In genomic region chr3:13513051-13513912, GRCh38 we compare ENCODE assay signal across 13 cellular contexts. TPM values are rescaled to one million over a fixed set of nuclear protein-coding genes. Genes with fewer than 3 reads are reported as not detected.
DNase-seq lines count a peak whose midpoint lies in the region; ATAC-seq and TF ChIP-seq lines count a peak whose summit lies in the region.
"Had no signal": no experiment of that assay in that cellular context is flagged by ENCODE, and none has a peak within 500 bp of the region (broad histone marks: within the 10 kb centered on the region; RNA-seq: fewer than 3 reads in every experiment).

No MANE protein-coding gene starts in this region.

- ATAC-seq in lower lobe of right lung (no peak), HG03095 (IDR thresholded peaks at IDR 0.05; ENCODE audit: unreplicated experiment) (no peak)
- ATAC-seq: pancreas had no signal

- H3K27ac ChIP-seq in ectodermal cell (ENCODE audit: insufficient read depth, low read depth, low read length, poor library complexity, severe bottlenecking) = peak overlapping the region; percentile 36
- H3K27ac ChIP-seq in lower lobe of right lung = no peak overlapping the region
- peak overlapping the region in 2 of 3 donors; percentile 33 to 51 for H3K27ac ChIP-seq in thyroid gland
- H3K27ac ChIP-seq: pancreas had no signal

- no peak for TF ChIP-seq RAD21 in Ishikawa (IDR thresholded peaks at IDR 0.05; ENCODE audit: low read depth)

- no peak for TF ChIP-seq POLR2A in thyroid gland (IDR thresholded peaks at IDR 0.05)

- TF ChIP-seq CTCF in lower lobe of right lung (IDR thresholded peaks at IDR 0.05) (no peak), thyroid gland (IDR thresholded peaks at IDR 0.05) (no peak)

- intact Hi-C loops in lower lobe of right lung (cut with DNase I) (no loop called here), thyroid gland (cut with DNase I) (no loop called here)

- 80 to 81% methylated on average over 20 of the region's 20 CpGs for WGBS in ectodermal cell, 2 experiments
- WGBS in thyroid gland, 2 donors = 42 to 57% methylated on average over 10 to 20 of the region's 20 CpGs

- H3K36me3 ChIP-seq in ectodermal cell (ENCODE audit: control insufficient read depth, insufficient read depth, low read length) (no peaks in the 10 kb centered on the region), lower lobe of right lung (no peaks in the 10 kb centered on the region), thyroid gland (no peaks in the 10 kb centered on the region)
- H3K36me3 ChIP-seq: pancreas, stomach had no signal

- DNase-seq in lower lobe of right lung (peak; percentile 5), thyroid gland (no peak), DMS153 (lab: John Stamatoyannopoulos, UW) (no peak), NCI-H187 (lab: John Stamatoyannopoulos, UW) (no peak)
- no peak for DNase-seq in stimulated activated CD4-positive, alpha-beta T cell treated with anti-CD3 and anti-CD28 coated beads, Interleukin-2, amount 100 ng/mL, for 24 hours
- DNase-seq: NCI-H748 treated with DMSO at 0.1 percent for 48 hours; stimulated activated CD4-positive, alpha-beta T cell treated with anti-CD3 and anti-CD28 coated beads, Interleukin-4, amount 100 ng/mL, for 4 hours had no signal

- no peaks in the 10 kb centered on the region for H3K27me3 ChIP-seq in ectodermal cell (ENCODE audit: control insufficient read depth, insufficient read depth, low read length, poor library complexity, severe bottlenecking)
- no peaks in the 10 kb centered on the region for H3K27me3 ChIP-seq in lower lobe of right lung (ENCODE audit: low read depth)
- H3K27me3 ChIP-seq in thyroid gland = no peaks in the 10 kb centered on the region
- H3K27me3 ChIP-seq: pancreas had no signal

- TF ChIP-seq EP300 in Ishikawa (IDR thresholded peaks at IDR 0.05; ENCODE audit: borderline replicate concordance) = no peak

- H3K4me1 ChIP-seq in ectodermal cell (ENCODE audit: control insufficient read depth, insufficient read depth, low read length) = no peaks in the 10 kb centered on the region
- no peaks in the 10 kb centered on the region for H3K4me1 ChIP-seq in lower lobe of right lung
- peaks cover 0 to 5% of the 10 kb centered on the region in 2 donors for H3K4me1 ChIP-seq in thyroid gland
- H3K4me1 ChIP-seq: pancreas had no signal

- H3K9me3 ChIP-seq in ectodermal cell (ENCODE audit: control insufficient read depth, low read length) (no peaks in the 10 kb centered on the region), lower lobe of right lung (no peaks in the 10 kb centered on the region), thyroid gland (no peaks in the 10 kb centered on the region)
- H3K9me3 ChIP-seq: pancreas, stomach had no signal

- H3K4me3 ChIP-seq in ectodermal cell (ENCODE audit: insufficient read depth, low read depth, low read length) (no peak overlapping the region), lower lobe of right lung (no peak overlapping the region), thyroid gland (replicated peaks in 1 of 3) (no peak overlapping the region)
- H3K4me3 ChIP-seq: pancreas, stomach had no signal

TF ChIP-seq in Ishikawa, 13 proteins besides CTCF, POLR2A, EP300 and RAD21:
- TF ChIP-seq, protein P1, sequence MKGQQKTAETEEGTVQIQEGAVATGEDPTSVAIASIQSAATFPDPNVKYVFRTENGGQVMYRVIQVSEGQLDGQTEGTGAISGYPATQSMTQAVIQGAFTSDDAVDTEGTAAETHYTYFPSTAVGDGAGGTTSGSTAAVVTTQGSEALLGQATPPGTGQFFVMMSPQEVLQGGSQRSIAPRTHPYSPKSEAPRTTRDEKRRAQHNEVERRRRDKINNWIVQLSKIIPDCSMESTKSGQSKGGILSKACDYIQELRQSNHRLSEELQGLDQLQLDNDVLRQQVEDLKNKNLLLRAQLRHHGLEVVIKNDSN (IDR thresholded peaks at IDR 0.05) = peak; percentile 76
- TF ChIP-seq CREB1 (IDR thresholded peaks at IDR 0.05; ENCODE audit: low read depth) = no peak

RNA-seq across cellular contexts. Expression of gene HDAC11, which starts 33.2 kb away (rescaled TPM):
- 9.1 TPM for polyA plus RNA-seq in ectodermal cell (2013, experiment 1 of 4)
- 11.7 TPM for polyA plus RNA-seq in ectodermal cell (2013, experiment 2 of 4)
- polyA plus RNA-seq in ectodermal cell (2013, experiment 3 of 4) = 9.6 TPM
- 10.4 TPM for polyA plus RNA-seq in ectodermal cell (2013, experiment 4 of 4)
- total RNA-seq in lower lobe of right lung (18.2 TPM), thyroid gland (10 to 100 TPM; 18.8 to 47.5 (median 30.8) TPM)

RNA-seq across cellular contexts. Expression of gene FBLN2, which starts 35.6 kb away (rescaled TPM):
- 16.2 TPM for polyA plus RNA-seq in ectodermal cell (2013, experiment 1 of 4)
- polyA plus RNA-seq in ectodermal cell (2013, experiment 2 of 4) = 14.7 TPM
- polyA plus RNA-seq in ectodermal cell (2013, experiment 3 of 4) = 13.7 TPM
- polyA plus RNA-seq in ectodermal cell (2013, experiment 4 of 4) = 16.0 TPM
- total RNA-seq in lower lobe of right lung (40.8 TPM), thyroid gland (100 to 1,000 TPM in 1 of 4 donors, 10 to 100 TPM in 3; 75.7 to 159 (median 89.8) TPM)
- total RNA-seq: activated T-helper 2 cell treated with anti-CD3 and anti-CD28 coated beads, Interferon-gamma antibody, Interleukin-2, Interleukin-4, amounts not matched to agents 10 μg/mL and 5 μg/mL and 100 μg/mL, durations not matched to agents 14 hours and 24 hours and 36 hours had no signal
